ENCODE assay signal across 23 cellular contexts in the genomic region with DNA sequence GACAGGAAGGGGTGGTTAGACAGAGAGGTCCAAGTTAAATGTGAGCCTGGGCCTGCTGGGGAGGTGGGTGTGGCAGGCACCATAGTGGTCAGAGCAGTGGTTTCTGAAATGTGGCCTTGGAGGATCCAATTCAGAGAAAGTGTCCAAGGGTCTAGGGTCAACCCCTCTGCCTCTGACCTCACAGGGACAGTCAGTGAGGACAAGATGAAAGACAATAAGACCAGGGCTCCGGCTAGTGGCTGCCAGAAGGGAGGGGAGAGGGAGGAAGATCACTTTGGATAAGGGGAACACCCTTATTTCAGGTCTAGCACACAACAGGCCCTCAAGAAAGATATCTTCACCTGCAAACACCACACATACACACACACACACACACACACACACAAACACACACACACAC.
"Had no signal": no experiment of that assay in that cellular context is flagged by ENCODE, and none has a peak within 500 bp of the region (broad histone marks: within the 10 kb centered on the region; RNA-seq: fewer than 3 reads in every experiment).

No MANE protein-coding gene starts in this region.

- ATAC-seq: activated CD4-positive, alpha-beta T cell treated with anti-CD3 and anti-CD28 coated beads for 36 hours; activated CD8-positive, alpha-beta T cell treated with anti-CD3 and anti-CD28 coated beads, Interleukin-2, amount 10 ng/mL, durations not matched to agents 7 days and 5 days; activated T-cell treated with anti-CD3 and anti-CD28 coated beads, Interleukin-2, amount 50 U/mL, for 4 hours; esophagus mucosa; gastrocnemius medialis; heart left ventricle had no signal

- H3K27me3 ChIP-seq: brain microvascular endothelial cell, foreskin keratinocyte, gastrocnemius medialis, heart left ventricle had no signal

- DNase-seq: activated CD4-positive, alpha-beta memory T cell treated with anti-CD3 and anti-CD28 coated beads for 36 hours; activated CD4-positive, alpha-beta T cell treated with anti-CD3 and anti-CD28 coated beads for 36 hours; activated CD4-positive, alpha-beta T cell treated with anti-CD3 and anti-CD28 coated beads, Interleukin-2, amount 10 ng/mL, durations not matched to agents 24 days and 14 days; activated CD4-positive, CD25-positive, alpha-beta regulatory T cell; activated CD4-positive, CD25-positive, alpha-beta regulatory T cell treated with anti-CD3 and anti-CD28 coated beads, Interleukin-2, amount 50 U/mL, for 72 hours; activated CD8-positive, alpha-beta T cell treated with anti-CD3 and anti-CD28 coated beads, Interleukin-2, amount 10 ng/mL, durations not matched to agents 7 days and 5 days; activated effector memory CD4-positive, alpha-beta T cell treated with anti-CD3 and anti-CD28 coated beads, Interleukin-2, amount 50 U/mL, for 16 hours; activated naive CD4-positive, alpha-beta T cell treated with anti-CD3 and anti-CD28 coated beads for 36 hours; activated T-cell treated with anti-CD3 and anti-CD28 coated beads, Interleukin-2, amount 50 U/mL, for 4 hours; amniotic stem cell; anterior cingulate cortex; brain microvascular endothelial cell; caudate nucleus; effector CD8-positive, alpha-beta T cell; foreskin keratinocyte; gastrocnemius medialis; glutamatergic neuron; heart left ventricle; T-helper 2 cell had no signal

- H3K4me1 Mint-ChIP-seq: activated CD4-positive, alpha-beta T cell treated with anti-CD3 and anti-CD28 coated beads for 36 hours; activated CD4-positive, alpha-beta T cell treated with anti-CD3 and anti-CD28 coated beads, Interleukin-2, amount 10 ng/mL, durations not matched to agents 24 days and 14 days; activated naive CD4-positive, alpha-beta T cell treated with anti-CD3 and anti-CD28 coated beads, Interleukin-2, amount 50 U/mL, for 24 hours had no signal

- H3K27ac Mint-ChIP-seq: activated CD4-positive, alpha-beta memory T cell treated with anti-CD3 and anti-CD28 coated beads for 36 hours; activated CD4-positive, alpha-beta T cell treated with anti-CD3 and anti-CD28 coated beads for 36 hours; activated CD4-positive, alpha-beta T cell treated with anti-CD3 and anti-CD28 coated beads, Interleukin-2, amount 10 ng/mL, durations not matched to agents 24 days and 14 days; activated CD8-positive, alpha-beta T cell treated with anti-CD3 and anti-CD28 coated beads, Interleukin-2, amount 10 ng/mL, durations not matched to agents 7 days and 5 days; activated naive CD4-positive, alpha-beta T cell treated with anti-CD3 and anti-CD28 coated beads for 36 hours; activated naive CD4-positive, alpha-beta T cell treated with anti-CD3 and anti-CD28 coated beads, Interleukin-2, amount 50 U/mL, for 24 hours; activated T-helper 1 cell treated with anti-CD3 and anti-CD28 coated beads, Interleukin-12 subunit alpha, Interleukin-12 subunit beta, Interleukin-2, Interleukin-4 antibody, amounts not matched to agents 30 ng/mL and 10 ng/mL and 1 ng/mL, durations not matched to agents 14 hours and 24 hours and 36 hours; activated T-helper 2 cell treated with anti-CD3 and anti-CD28 coated beads, Interferon-gamma antibody, Interleukin-2, Interleukin-4, amounts not matched to agents 10 μg/mL and 5 μg/mL and 100 μg/mL, durations not matched to agents 14 hours and 24 hours and 36 hours had no signal

- H3K9me3 ChIP-seq: gastrocnemius medialis had no signal

- H3K4me3 ChIP-seq: gastrocnemius medialis, heart left ventricle had no signal

- H3K4me1 ChIP-seq: foreskin keratinocyte, gastrocnemius medialis, heart left ventricle had no signal

- H3K27ac ChIP-seq: brain microvascular endothelial cell, foreskin keratinocyte, gastrocnemius medialis, heart left ventricle had no signal

- H3K36me3 ChIP-seq: brain microvascular endothelial cell, gastrocnemius medialis, heart left ventricle had no signal

- H3K4me3 Mint-ChIP-seq: activated CD4-positive, alpha-beta memory T cell treated with anti-CD3 and anti-CD28 coated beads for 36 hours; activated CD4-positive, alpha-beta T cell treated with anti-CD3 and anti-CD28 coated beads for 36 hours; activated CD4-positive, alpha-beta T cell treated with anti-CD3 and anti-CD28 coated beads, Interleukin-2, amount 10 ng/mL, durations not matched to agents 24 days and 14 days; activated CD8-positive, alpha-beta T cell treated with anti-CD3 and anti-CD28 coated beads, Interleukin-2, amount 10 ng/mL, durations not matched to agents 7 days and 5 days; activated naive CD4-positive, alpha-beta T cell treated with anti-CD3 and anti-CD28 coated beads for 36 hours; activated naive CD4-positive, alpha-beta T cell treated with anti-CD3 and anti-CD28 coated beads, Interleukin-2, amount 50 U/mL, for 24 hours; activated T-cell treated with anti-CD3 and anti-CD28 coated beads, Interleukin-2, amount 50 U/mL, for 4 hours; activated T-helper 1 cell treated with anti-CD3 and anti-CD28 coated beads, Interleukin-12 subunit alpha, Interleukin-12 subunit beta, Interleukin-2, Interleukin-4 antibody, amounts not matched to agents 30 ng/mL and 10 ng/mL and 1 ng/mL, durations not matched to agents 14 hours and 24 hours and 36 hours had no signal

- H3K36me3 Mint-ChIP-seq: activated CD4-positive, alpha-beta memory T cell treated with anti-CD3 and anti-CD28 coated beads for 36 hours; activated naive CD4-positive, alpha-beta T cell treated with anti-CD3 and anti-CD28 coated beads, Interleukin-2, amount 50 U/mL, for 24 hours had no signal
